Comparison of ENCODE assay signal across 28 cellular contexts in genomic region chr6:9485992-9486391, GRCh38.
"Had no signal": no experiment of that assay in that cellular context is flagged by ENCODE, and none has a peak within 500 bp of the region (broad histone marks: within the 10 kb centered on the region; RNA-seq: fewer than 3 reads in every experiment).

No MANE protein-coding gene starts in this region.

- DNase-seq: islet precursor cell; left ventricle myocardium inferior; midbrain; mucosa of descending colon; naive thymus-derived CD4-positive, alpha-beta T cell; nucleus accumbens; pancreas; posterior cingulate gyrus; retina; right cardiac atrium; stimulated activated CD4-positive, alpha-beta T cell treated with anti-CD3 and anti-CD28 coated beads, Interleukin-12 subunit alpha, Interleukin-12 subunit beta, amount 100 ng/mL, for 4 hours; stimulated activated CD4-positive, alpha-beta T cell treated with anti-CD3 and anti-CD28 coated beads, Interleukin-15, amount 100 ng/mL, for 24 hours; stimulated activated CD4-positive, alpha-beta T cell treated with anti-CD3 and anti-CD28 coated beads, Interleukin-2, amount 100 ng/mL, for 24 hours; stimulated activated CD4-positive, alpha-beta T cell treated with anti-CD3 and anti-CD28 coated beads, Interleukin-4, amount 100 ng/mL, for 1 hour; stimulated activated naive B cell treated with anti-CD40 and anti-IgM and Interleukin-4, amounts not matched to agents 10 μg/mL and 1 μg/mL and 100 μg/mL, for 72 hours; stimulated activated naive CD8-positive, alpha-beta T cell treated with anti-CD3 and anti-CD28 coated beads, Interleukin-15, Interleukin-2, amounts not matched to agents 100 U/mL and 50 U/mL, for 24 hours; stomach; testis; thyroid gland; transverse colon; upper lobe of left lung had no signal

- H3K36me3 ChIP-seq: left ventricle myocardium inferior, pancreas, prostate gland, stomach, thyroid gland, transverse colon, upper lobe of left lung, vagina had no signal

- H3K27me3 Mint-ChIP-seq: stimulated activated naive B cell treated with anti-CD40 and anti-IgM and Interleukin-4, amounts not matched to agents 10 μg/mL and 1 μg/mL and 100 μg/mL, for 72 hours had no signal

- ATAC-seq: mucosa of descending colon; naive thymus-derived CD4-positive, alpha-beta T cell; pancreas; right cardiac atrium; sciatic nerve; stimulated activated naive B cell treated with anti-CD40 and anti-IgM and Interleukin-4, amounts not matched to agents 10 μg/mL and 1 μg/mL and 100 μg/mL, for 72 hours; stimulated activated naive CD8-positive, alpha-beta T cell treated with anti-CD3 and anti-CD28 coated beads, Interleukin-15, Interleukin-2, amounts not matched to agents 100 U/mL and 50 U/mL, for 24 hours had no signal

- H3K27ac ChIP-seq: left ventricle myocardium inferior, pancreas, prostate gland, skin epidermis, stomach, testis, thyroid gland, transverse colon, upper lobe of left lung, vagina had no signal

- H3K4me3 ChIP-seq: left ventricle myocardium inferior, lung, mucosa of descending colon, pancreas, prostate gland, skin epidermis, stomach, testis, thyroid gland, transverse colon, upper lobe of left lung, vagina had no signal

- H3K4me1 Mint-ChIP-seq: nephron; stimulated activated naive B cell treated with anti-CD40 and anti-IgM and Interleukin-4, amounts not matched to agents 10 μg/mL and 1 μg/mL and 100 μg/mL, for 72 hours had no signal

- H3K36me3 Mint-ChIP-seq: stimulated activated naive B cell treated with anti-CD40 and anti-IgM and Interleukin-4, amounts not matched to agents 10 μg/mL and 1 μg/mL and 100 μg/mL, for 72 hours had no signal

- H3K4me1 ChIP-seq: left ventricle myocardium inferior, pancreas, prostate gland, testis, thyroid gland, transverse colon, upper lobe of left lung had no signal

- H3K9me3 ChIP-seq: left ventricle myocardium inferior, mucosa of descending colon, pancreas, prostate gland, stomach, testis, thyroid gland, transverse colon, upper lobe of left lung, vagina had no signal

- H3K27me3 ChIP-seq: pancreas, stomach, testis, thyroid gland, transverse colon, upper lobe of left lung, vagina had no signal

- FAIRE-seq: pancreas had no signal

- H3K27ac Mint-ChIP-seq: naive thymus-derived CD4-positive, alpha-beta T cell; nephron; stimulated activated naive B cell treated with anti-CD40 and anti-IgM and Interleukin-4, amounts not matched to agents 10 μg/mL and 1 μg/mL and 100 μg/mL, for 72 hours had no signal

- H3K9me3 Mint-ChIP-seq: nephron had no signal

- H3K4me3 Mint-ChIP-seq: naive thymus-derived CD4-positive, alpha-beta T cell; nephron; neural crest cell; stimulated activated naive B cell treated with anti-CD40 and anti-IgM and Interleukin-4, amounts not matched to agents 10 μg/mL and 1 μg/mL and 100 μg/mL, for 72 hours had no signal
